Comparison of ENCODE assay signal across 23 cellular contexts in genomic region chr10:47276576-47277351, GRCh38. TPM values are rescaled to one million over a fixed set of nuclear protein-coding genes. Genes with fewer than 3 reads are reported as not detected.
A peak's percentile ranks its signal among the peaks of the same experiment; 100 is the strongest.
DNase-seq lines count a peak whose midpoint lies in the region; ATAC-seq, FAIRE-seq and TF ChIP-seq lines count a peak whose summit lies in the region.
"Had no signal": no experiment of that assay in that cellular context is flagged by ENCODE, and none has a peak within 500 bp of the region (broad histone marks: within the 10 kb centered on the region; RNA-seq: fewer than 3 reads in every experiment).

No MANE protein-coding gene starts in this region.

- intact Hi-C loops in GM12878 (cut with micrococcal nuclease; ENCODE audit: unreplicated experiment), result no loop called here

- no peak overlapping the region for H2BK15ac ChIP-seq in H9 (ENCODE audit: low read depth, low read length)
- H2BK15ac ChIP-seq in neuronal stem cell (ENCODE audit: low read length), result peak overlapping the region; percentile 20

- H4K20me1 ChIP-seq in H9 (ENCODE audit: control insufficient read depth, insufficient read depth, insufficient read length) (no peaks in the 10 kb centered on the region), GM12878 (ENCODE audit: control insufficient read depth, insufficient read depth) (no peaks in the 10 kb centered on the region)

- H4K91ac ChIP-seq in H9 (ENCODE audit: insufficient read length, low read depth, low read length) (no peak overlapping the region), neuronal stem cell (ENCODE audit: low read depth, low read length, poor library complexity) (no peak overlapping the region)

- no TSS peak for BruUV-seq in GM12878 (replicated peaks; lab: Mats Ljungman, UMichigan)

- no peaks in the 10 kb centered on the region for H3K36me3 ChIP-seq in GM12878 (ENCODE audit: control insufficient read depth in 2 of 2, insufficient read depth in 2 of 2, low read length in 1 of 2)
- H3K36me3 ChIP-seq in neuronal stem cell (replicated peaks in 1 of 2; ENCODE audit: control insufficient read depth in 2 of 2, insufficient read depth in 2 of 2, low read length in 2 of 2), result no peaks in the 10 kb centered on the region
- H3K36me3 ChIP-seq: cardiac muscle cell, HAP-1, prostate gland, thoracic aorta had no signal

- H3K9me3 ChIP-seq in H9 (ENCODE audit: control insufficient read depth, low read depth, low read length) (no peaks in the 10 kb centered on the region), GM12878 (replicated peaks; ENCODE audit: control insufficient read depth, insufficient read depth, low read length) (no peaks in the 10 kb centered on the region), neuronal stem cell (replicated peaks in 1 of 2; ENCODE audit: control insufficient read depth in 2 of 2, insufficient read depth in 1 of 2, low read depth in 1 of 2, low read length in 2 of 2) (peaks cover 0 to 5% of the 10 kb centered on the region in 2 donors)
- H3K9me3 ChIP-seq: HAP-1, prostate gland, thoracic aorta had no signal

- H3K4ac ChIP-seq in H9 (ENCODE audit: low read depth, low read length) (no peak overlapping the region), neuronal stem cell (ENCODE audit: low read length) (no peak overlapping the region)

- H2BK20ac ChIP-seq in H9 (ENCODE audit: low read depth, low read length, poor library complexity, severe bottlenecking), result no peak overlapping the region

- RAD21 ChIA-PET in GM12878 (lab: Charles Lee; ENCODE audit: unreplicated experiment), result no interaction called here

- TF ChIP-seq RAD21 in GM12878 (IDR thresholded peaks at IDR 0.05; ENCODE audit: insufficient read depth, low read depth, low read length), result no peak

- no CpG with 5 or more reads among the region's 11 CpGs for WGBS in H9 (ENCODE audit: extremely low coverage, insufficient read length, low lambda C conversion rate)
- 27% methylated on average over 11 of the region's 11 CpGs for WGBS in GM12878 (ENCODE audit: insufficient coverage, insufficient replicate concordance, low lambda C conversion rate, missing lambda C conversion rate)
- no CpG with 5 or more reads among the region's 11 CpGs for WGBS in neuronal stem cell (ENCODE audit: extremely low coverage in 2 of 2, insufficient read length in 2 of 2, insufficient replicate concordance in 1 of 2), 2 donors

- no peak for TF ChIP-seq EP300 in GM12878 (IDR thresholded peaks at IDR 0.05; ENCODE audit: borderline replicate concordance in 1 of 2, control insufficient read depth in 1 of 2, low read depth in 2 of 2, low read length in 2 of 2)

- H3K9ac ChIP-seq in H9 (ENCODE audit: extremely low read depth, insufficient read length, low read length), result no peak overlapping the region
- no peak overlapping the region for H3K9ac ChIP-seq in GM12878 (ENCODE audit: control insufficient read depth, insufficient read depth, low read length)
- H3K9ac ChIP-seq in neuronal stem cell (ENCODE audit: low read depth, low read length, poor library complexity), result no peak overlapping the region

- ATAC-seq in GM12878, result no peak
- ATAC-seq in GM19395 (IDR thresholded peaks at IDR 0.05; ENCODE audit: unreplicated experiment), result no peak

- peak overlapping the region; percentile 51 for H4K5ac ChIP-seq in H9 (ENCODE audit: insufficient read length, low read depth, low read length)

- no peak overlapping the region for H2AFZ ChIP-seq in H9 (ENCODE audit: low read length)
- no peak overlapping the region for H2AFZ ChIP-seq in GM12878 (ENCODE audit: control insufficient read depth, low read depth, low read length)
- H2AFZ ChIP-seq in neuronal stem cell (ENCODE audit: low read length), result no peak overlapping the region

- no peak overlapping the region for H3K18ac ChIP-seq in H9 (ENCODE audit: insufficient read length, low read depth, low read length)
- H3K18ac ChIP-seq in neuronal stem cell (ENCODE audit: low read length), result peak overlapping the region; percentile 15

- no peak overlapping the region for H3K56ac ChIP-seq in H9 (ENCODE audit: insufficient read length, low read depth, low read length)

- H3K4me1 Mint-ChIP-seq in activated naive CD4-positive, alpha-beta T cell treated with anti-CD3 and anti-CD28 coated beads, Interleukin-2, amount 10 ng/mL, durations not matched to agents 7 days and 5 days, result peaks cover 47% of the 10 kb centered on the region
- peaks cover 4 to 5% of the 10 kb centered on the region in 2 experiments; a peak in 3 of 4 replicates for H3K4me1 Mint-ChIP-seq in H9
- H3K4me1 Mint-ChIP-seq: neural crest cell had no signal

- H3K4me2 ChIP-seq in H9 (ENCODE audit: insufficient read depth, insufficient read length, low read length), result no peak overlapping the region
- no peak overlapping the region for H3K4me2 ChIP-seq in GM12878 (ENCODE audit: control insufficient read depth, insufficient read depth)
- no peak overlapping the region for H3K4me2 ChIP-seq in neuronal stem cell (ENCODE audit: insufficient read depth, low read length, poor library complexity, severe bottlenecking)

- H3K79me2 ChIP-seq in H9 (ENCODE audit: insufficient read depth, low read length) (no peaks in the 10 kb centered on the region), GM12878 (ENCODE audit: control insufficient read depth, insufficient read depth, low read length) (no peaks in the 10 kb centered on the region)

- H2BK12ac ChIP-seq in H9 (ENCODE audit: insufficient read length, low read depth, low read length) (no peak overlapping the region), neuronal stem cell (ENCODE audit: low read length) (no peak overlapping the region)

- no peak overlapping the region for H3K23ac ChIP-seq in H9 (ENCODE audit: insufficient read length, low read depth, low read length)
- H3K23ac ChIP-seq in neuronal stem cell (ENCODE audit: low read depth, low read length, poor library complexity), result no peak overlapping the region

- H3K9me3 Mint-ChIP-seq in activated naive CD4-positive, alpha-beta T cell treated with anti-CD3 and anti-CD28 coated beads, Interleukin-2, amount 10 ng/mL, durations not matched to agents 7 days and 5 days, result peaks cover 4% of the 10 kb centered on the region
- H3K9me3 Mint-ChIP-seq in H9, result peaks cover 14 to 20% of the 10 kb centered on the region in 2 experiments

- H3K27me3 ChIP-seq in H9 (ENCODE audit: insufficient read depth, low read length) (no peaks in the 10 kb centered on the region), GM12878 (replicated peaks in 1 of 2; ENCODE audit: control insufficient read depth in 2 of 2, insufficient read depth in 2 of 2, low read length in 1 of 2) (no peaks in the 10 kb centered on the region), neuronal stem cell (ENCODE audit: control insufficient read depth in 3 of 3, insufficient read depth in 3 of 3, low read depth in 1 of 3, low read length in 3 of 3) (no peaks in the 10 kb centered on the region)
- H3K27me3 ChIP-seq: cardiac muscle cell had no signal

- H3K27me3 Mint-ChIP-seq in activated naive CD4-positive, alpha-beta T cell treated with anti-CD3 and anti-CD28 coated beads, Interleukin-2, amount 10 ng/mL, durations not matched to agents 7 days and 5 days, result peaks cover 10% of the 10 kb centered on the region
- H3K27me3 Mint-ChIP-seq in H9 (ENCODE audit: low read depth), result peaks cover 2% of the 10 kb centered on the region; the same call in 1 of the 2 replicates

- DNase-seq in activated naive CD4-positive, alpha-beta T cell treated with anti-CD3 and anti-CD28 coated beads, Interleukin-2, amount 10 ng/mL, durations not matched to agents 7 days and 5 days, result no peak
- DNase-seq in activated naive CD4-positive, alpha-beta T cell (lab: John Stamatoyannopoulos, UW), result no peak
- DNase-seq in H9 (no peak), GM12878 (ENCODE audit: low read depth, low spot score) (no peak), neuronal stem cell (ENCODE audit: low spot score) (no peak), GM19240 (ENCODE audit: insufficient read length, low spot score) (no peak), DMS114 treated with DMSO at 0.1 percent for 48 hours (lab: John Stamatoyannopoulos, UW; ENCODE audit: unreplicated experiment) (no peak)
- DNase-seq: amygdala, C1 segment of cervical spinal cord, dermis blood vessel endothelial cell, NCI-H1436, NCI-H526 had no signal

- peak overlapping the region; percentile 86 for H3K27ac Mint-ChIP-seq in activated naive CD4-positive, alpha-beta T cell treated with anti-CD3 and anti-CD28 coated beads, Interleukin-2, amount 10 ng/mL, durations not matched to agents 7 days and 5 days
- peak overlapping the region in 1 of 3 experiments; percentile 2; a peak in 1 of 7 replicates for H3K27ac Mint-ChIP-seq in H9
- H3K27ac Mint-ChIP-seq: IgD-negative memory B cell had no signal

- H3K4me3 ChIP-seq in GM12878 (no peak overlapping the region), neuronal stem cell (ENCODE audit: low read length in 2 of 2) (no peak overlapping the region)
- H3K4me3 ChIP-seq: cardiac muscle cell, HAP-1, prostate gland, thoracic aorta had no signal

- no peak for FAIRE-seq in GM12878 (lab: Jason Lieb, UNC)
- FAIRE-seq: GM18507 had no signal

- SMC1A ChIA-PET in GM12878 (lab: Charles Lee; ENCODE audit: uncharacterized antibody, unreplicated experiment), result interaction anchor here (1.8 kb wide), 1 partner anchor 16 kb away, joined by 5 read pairs; no protein-coding TSS in a partner anchor

- H3K4me1 ChIP-seq in H9 (ENCODE audit: insufficient read depth, low read length) (no peaks in the 10 kb centered on the region; the same call in 1 of the 2 replicates), GM12878 (ENCODE audit: control insufficient read depth, insufficient read depth, low read length) (no peaks in the 10 kb centered on the region), neuronal stem cell (ENCODE audit: control insufficient read depth in 2 of 2, insufficient read depth in 1 of 2, low read depth in 1 of 2, low read length in 2 of 2) (peaks cover 0 to 4% of the 10 kb centered on the region in 2 donors)
- H3K4me1 ChIP-seq: HAP-1 had no signal

- H3K27ac ChIP-seq in H9 (ENCODE audit: insufficient read length, low read depth, low read length) (no peak overlapping the region), GM12878 (ENCODE audit: control insufficient read depth, insufficient read depth) (no peak overlapping the region), neuronal stem cell (replicated peaks; ENCODE audit: low read length) (no peak overlapping the region)
- H3K27ac ChIP-seq: cardiac muscle cell, prostate gland, thoracic aorta, VCaP had no signal

- POLR2A ChIA-PET in GM12878 (lab: Charles Lee), result no interaction called here

- H2AK5ac ChIP-seq in H9 (ENCODE audit: insufficient read length, low read length) (no peak overlapping the region), neuronal stem cell (ENCODE audit: low read depth, low read length) (peak overlapping the region; percentile 24)

- CTCF ChIA-PET in activated naive CD4-positive, alpha-beta T cell treated with anti-CD3 and anti-CD28 coated beads, Interleukin-2, amount 10 ng/mL, durations not matched to agents 7 days and 5 days (lab: Charles Lee), result interaction anchor here (0.9 to 2.8 kb wide), 5 partner anchors 9 to 229 kb away, joined by 3 to 14 read pairs (median 7); no protein-coding TSS in a partner anchor
- CTCF ChIA-PET in GM12878 (lab: Yijun Ruan, JAX), result interaction anchor here (1.2 kb wide), 1 partner anchor 21 kb away, joined by 3 read pairs; no protein-coding TSS in a partner anchor

- no peak for TF ChIP-seq CTCF in H9 (conservative IDR thresholded peaks at IDR 0.05)
- no peak for TF ChIP-seq CTCF in GM12878 (IDR thresholded peaks at IDR 0.05 in 2 of 3, conservative IDR thresholded peaks at IDR 0.05 in 1 of 3; ENCODE audit: control insufficient read depth in 2 of 3, extremely low read depth in 1 of 3, insufficient read depth in 1 of 3, low read depth in 3 of 3, low read length in 3 of 3)

- in situ Hi-C loops in GM12878 (cut with MboI), result no loop called here

- no peak for TF ChIP-seq POLR2A in GM12878 (IDR thresholded peaks at IDR 0.05; ENCODE audit: low read depth, low read length)

- H3T11ph ChIP-seq in H9 (ENCODE audit: low read length), result no peak overlapping the region

- H4K8ac ChIP-seq in H9 (replicated peaks; ENCODE audit: insufficient read length, low read depth, low read length), result no peak overlapping the region
- no peak overlapping the region for H4K8ac ChIP-seq in neuronal stem cell (ENCODE audit: low read depth, low read length)

- H3K23me2 ChIP-seq in H9 (ENCODE audit: insufficient read length, low read depth, low read length, poor library complexity, severe bottlenecking), result no peaks in the 10 kb centered on the region

- H2BK120ac ChIP-seq in H9 (ENCODE audit: low read depth, low read length, poor library complexity, severe bottlenecking), result no peak overlapping the region
- H2BK120ac ChIP-seq in neuronal stem cell (ENCODE audit: low read depth, low read length), result peak overlapping the region; percentile 1

- no peak overlapping the region for H3K4me3 Mint-ChIP-seq in activated naive CD4-positive, alpha-beta T cell treated with anti-CD3 and anti-CD28 coated beads, Interleukin-2, amount 10 ng/mL, durations not matched to agents 7 days and 5 days
- H3K4me3 Mint-ChIP-seq in H9, result no peak overlapping the region
- H3K4me3 Mint-ChIP-seq: IgD-negative memory B cell, neural crest cell had no signal

- no peaks in the 10 kb centered on the region for H3K79me1 ChIP-seq in H9 (ENCODE audit: insufficient read depth, low read depth, low read length, poor library complexity, severe bottlenecking)
- H3K79me1 ChIP-seq in neuronal stem cell (ENCODE audit: low read depth, low read length), result no peaks in the 10 kb centered on the region

- H3K36me3 Mint-ChIP-seq in activated naive CD4-positive, alpha-beta T cell treated with anti-CD3 and anti-CD28 coated beads, Interleukin-2, amount 10 ng/mL, durations not matched to agents 7 days and 5 days, result peaks cover 7% of the 10 kb centered on the region
- H3K36me3 Mint-ChIP-seq in H9 (ENCODE audit: insufficient read depth in 1 of 3, low read depth in 3 of 3), result peaks cover 0 to 2% (median 0%) of the 10 kb centered on the region in 3 experiments; a peak in 2 of 7 replicates

- no peak overlapping the region for H2BK5ac ChIP-seq in H9 (ENCODE audit: insufficient read length, low read length)
- peak overlapping the region; percentile 30 for H2BK5ac ChIP-seq in neuronal stem cell (ENCODE audit: low read length)

- H3K14ac ChIP-seq in H9 (ENCODE audit: insufficient read depth, low read length), result no peak overlapping the region
- H3K14ac ChIP-seq in neuronal stem cell (ENCODE audit: low read length), result no peak overlapping the region

RNA-seq across cellular contexts. Expression of gene GDF10, which starts 23.2 kb away (rescaled TPM):
- total RNA-seq in H9 (2021) (0.20 TPM in 1 of 2 replicates, not detected in the other), GM12878 (2014; rRNA removed) (not detected in 2 replicates), GM12878 (2014; rRNA removed; fragmentation: Illumina TruSeq; extraction: Trizol) (not detected in 2 replicates), GM12878 (2021) (not detected in 2 replicates)
- total RNA-seq in GM12878 (2013; cell fraction: nucleolus; rRNA removed), result not detected in 2 replicates
- polyA plus RNA-seq in GM12878 (2011; ENCODE audit: low read depth), result not detected
- polyA plus RNA-seq in GM12878 (2011; rRNA removed) (not detected in 2 replicates), GM12878 (2014; fragmentation: Illumina TruSeq; extraction: Trizol) (not detected in 2 replicates), GM12878 (2014; fragmentation: Nextera tagmentation; extraction: Ambion mirVana) (not detected), GM12878 (2014; rRNA removed) (not detected in 2 replicates), GM12878 (2016; fragmentation: Nextera tagmentation; extraction: Ambion mirVana) (not detected)
- not detected in 2 replicates for polyA plus RNA-seq in GM12878 (2011; cell fraction: cytosol; rRNA removed)
- not detected in 2 replicates for polyA plus RNA-seq in GM12878 (2011; cell fraction: nucleus; rRNA removed)
- not detected in 2 replicates for polyA plus RNA-seq in GM12878 (2012)
- polyA minus RNA-seq in GM12878 (2011; rRNA and poly(A)+ RNA removed), result not detected in 2 replicates
- not detected in 2 replicates for polyA minus RNA-seq in GM12878 (2011; cell fraction: cytosol; rRNA and poly(A)+ RNA removed)
- polyA minus RNA-seq in GM12878 (2011; cell fraction: nucleus; rRNA and poly(A)+ RNA removed), result not detected in 2 replicates
- 1.3 TPM for polyA plus RNA-seq in neuronal stem cell (2013, experiment 1 of 2)
- polyA plus RNA-seq in neuronal stem cell (2013, experiment 2 of 2), result 1.5 TPM
- total RNA-seq: dermis blood vessel endothelial cell had no signal
- polyA plus RNA-seq: IgD-negative memory B cell had no signal

RNA-seq across cellular contexts. Expression of gene GDF2, which starts 45.5 kb away (rescaled TPM):
- total RNA-seq in H9 (2021), result not detected in 2 replicates
- not detected in 2 replicates for total RNA-seq in GM12878 (2013; cell fraction: nucleolus; rRNA removed)
- not detected in 2 replicates for total RNA-seq in GM12878 (2014; rRNA removed)
- total RNA-seq in GM12878 (2014; rRNA removed; fragmentation: Illumina TruSeq; extraction: Trizol), result not detected in 2 replicates
- total RNA-seq in GM12878 (2021), result not detected in 2 replicates
- polyA plus RNA-seq in GM12878 (2011; ENCODE audit: low read depth), result not detected
- not detected in 2 replicates for polyA plus RNA-seq in GM12878 (2011; rRNA removed)
- not detected in 2 replicates for polyA plus RNA-seq in GM12878 (2011; cell fraction: cytosol; rRNA removed)
- not detected in 2 replicates for polyA plus RNA-seq in GM12878 (2011; cell fraction: nucleus; rRNA removed)
- polyA plus RNA-seq in GM12878 (2012), result not detected in 2 replicates
- not detected in 2 replicates for polyA plus RNA-seq in GM12878 (2014; fragmentation: Illumina TruSeq; extraction: Trizol)
- not detected for polyA plus RNA-seq in GM12878 (2014; fragmentation: Nextera tagmentation; extraction: Ambion mirVana)
- not detected in 2 replicates for polyA plus RNA-seq in GM12878 (2014; rRNA removed)
- polyA plus RNA-seq in GM12878 (2016; fragmentation: Nextera tagmentation; extraction: Ambion mirVana), result not detected
- not detected in 2 replicates for polyA minus RNA-seq in GM12878 (2011; rRNA and poly(A)+ RNA removed)
- not detected in 2 replicates for polyA minus RNA-seq in GM12878 (2011; cell fraction: cytosol; rRNA and poly(A)+ RNA removed)
- not detected in 2 replicates for polyA minus RNA-seq in GM12878 (2011; cell fraction: nucleus; rRNA and poly(A)+ RNA removed)
- polyA plus RNA-seq in neuronal stem cell (2013, experiment 1 of 2), result not detected
- not detected for polyA plus RNA-seq in neuronal stem cell (2013, experiment 2 of 2)
- total RNA-seq: activated CD8-positive, alpha-beta memory T cell treated with anti-CD3 and anti-CD28 coated beads for 36 hours; dermis blood vessel endothelial cell; neural crest cell; prostate gland; skeletal muscle tissue; thoracic aorta had no signal
- polyA plus RNA-seq: IgD-negative memory B cell had no signal
